23 cellular contexts compared by ENCODE assay signal in genomic region chr5:88776692-88777091, GRCh38.
"Had no signal": no experiment of that assay in that cellular context is flagged by ENCODE, and none has a peak within 500 bp of the region (broad histone marks: within the 10 kb centered on the region; RNA-seq: fewer than 3 reads in every experiment).

No MANE protein-coding gene starts in this region.

- ATAC-seq: activated CD8-positive, alpha-beta T cell treated with anti-CD3 and anti-CD28 coated beads, Interleukin-2, amount 10 ng/mL, durations not matched to agents 7 days and 5 days; activated naive CD4-positive, alpha-beta T cell treated with anti-CD3 and anti-CD28 coated beads, Interleukin-2, amount 50 U/mL, for 72 hours; esophagus mucosa; left ventricle myocardium superior; pancreas; right cardiac atrium; stimulated activated naive CD8-positive, alpha-beta T cell treated with anti-CD3 and anti-CD28 coated beads, Interleukin-15, amount 100 ng/mL, for 72 hours had no signal

- H3K79me2 ChIP-seq: hepatocyte had no signal

- H2AFZ ChIP-seq: hepatocyte had no signal

- H3K9me3 Mint-ChIP-seq: activated naive CD4-positive, alpha-beta T cell treated with anti-CD3 and anti-CD28 coated beads, Interleukin-2, amount 50 U/mL, for 72 hours; activated T-helper 1 cell treated with anti-CD3 and anti-CD28 coated beads, Interleukin-12 subunit alpha, Interleukin-12 subunit beta, Interleukin-2, Interleukin-4 antibody, amounts not matched to agents 30 ng/mL and 10 ng/mL and 1 ng/mL, durations not matched to agents 14 hours and 24 hours and 36 hours; nephron; stimulated activated naive CD8-positive, alpha-beta T cell treated with anti-CD3 and anti-CD28 coated beads, Interleukin-15, amount 100 ng/mL, for 72 hours had no signal

- H3K4me3 ChIP-seq: hepatocyte, pancreas, uterus had no signal

- H3K9me3 ChIP-seq: pancreas, uterus had no signal

- H3K27me3 ChIP-seq: hepatocyte, pancreas, uterus had no signal

- H3K4me1 Mint-ChIP-seq: stimulated activated naive CD8-positive, alpha-beta T cell treated with anti-CD3 and anti-CD28 coated beads, Interleukin-15, amount 100 ng/mL, for 72 hours had no signal

- H3K27ac Mint-ChIP-seq: activated CD8-positive, alpha-beta T cell treated with anti-CD3 and anti-CD28 coated beads, Interleukin-2, amount 10 ng/mL, durations not matched to agents 7 days and 5 days; activated naive CD4-positive, alpha-beta T cell treated with anti-CD3 and anti-CD28 coated beads, Interleukin-2, amount 50 U/mL, for 72 hours; activated T-helper 1 cell treated with anti-CD3 and anti-CD28 coated beads, Interleukin-12 subunit alpha, Interleukin-12 subunit beta, Interleukin-2, Interleukin-4 antibody, amounts not matched to agents 30 ng/mL and 10 ng/mL and 1 ng/mL, durations not matched to agents 14 hours and 24 hours and 36 hours; nephron; stimulated activated naive CD8-positive, alpha-beta T cell treated with anti-CD3 and anti-CD28 coated beads, Interleukin-15, amount 100 ng/mL, for 72 hours had no signal

- H3K27me3 Mint-ChIP-seq: stimulated activated naive CD8-positive, alpha-beta T cell treated with anti-CD3 and anti-CD28 coated beads, Interleukin-15, amount 100 ng/mL, for 72 hours had no signal

- H3K4me1 ChIP-seq: pancreas, uterus had no signal

- H3K36me3 Mint-ChIP-seq: activated naive CD4-positive, alpha-beta T cell treated with anti-CD3 and anti-CD28 coated beads, Interleukin-2, amount 50 U/mL, for 72 hours had no signal

- H3K27ac ChIP-seq: hepatocyte, pancreas, uterus, WERI-Rb-1 had no signal

- H3K4me2 ChIP-seq: hepatocyte had no signal

- H3K4me3 Mint-ChIP-seq: activated CD8-positive, alpha-beta T cell treated with anti-CD3 and anti-CD28 coated beads, Interleukin-2, amount 10 ng/mL, durations not matched to agents 7 days and 5 days; activated T-helper 1 cell treated with anti-CD3 and anti-CD28 coated beads, Interleukin-12 subunit alpha, Interleukin-12 subunit beta, Interleukin-2, Interleukin-4 antibody, amounts not matched to agents 30 ng/mL and 10 ng/mL and 1 ng/mL, durations not matched to agents 14 hours and 24 hours and 36 hours; nephron; stimulated activated naive CD8-positive, alpha-beta T cell treated with anti-CD3 and anti-CD28 coated beads, Interleukin-15, amount 100 ng/mL, for 72 hours had no signal

- H3K36me3 ChIP-seq: pancreas, uterus, WERI-Rb-1 had no signal

- DNase-seq: activated CD4-positive, alpha-beta T cell treated with anti-CD3 and anti-CD28 coated beads for 1 hour; activated CD4-positive, alpha-beta T cell treated with anti-CD3 and anti-CD28 coated beads, Interleukin-2, amount 50 U/mL, for 1 hour; activated CD8-positive, alpha-beta T cell treated with anti-CD3 and anti-CD28 coated beads, Interleukin-2, amount 10 ng/mL, durations not matched to agents 7 days and 5 days; central memory CD4-positive, alpha-beta T cell; effector memory CD4-positive, alpha-beta T cell; foreskin melanocyte; glutamatergic neuron; left ventricle myocardium superior; mammary epithelial cell; midbrain; pancreas; right cardiac atrium; stimulated activated CD4-positive, alpha-beta T cell treated with anti-CD3 and anti-CD28 coated beads, Interleukin-12 subunit alpha, Interleukin-12 subunit beta, amount 100 ng/mL, for 4 hours; stimulated activated CD4-positive, alpha-beta T cell treated with anti-CD3 and anti-CD28 coated beads, Interleukin-4, amount 100 ng/mL, for 4 hours; stimulated activated naive CD8-positive, alpha-beta T cell treated with anti-CD3 and anti-CD28 coated beads, Interleukin-15, amount 100 ng/mL, for 72 hours; trophoblast cell; uterus; WERI-Rb-1 had no signal
